ENCODE assay signal across 18 cellular contexts in genomic region chr9:132756214-132756799, GRCh38.
A peak's percentile ranks its signal among the peaks of the same experiment; 100 is the strongest.
DNase-seq lines count a peak whose midpoint lies in the region; ATAC-seq and TF ChIP-seq lines count a peak whose summit lies in the region.
"Had no signal": no experiment of that assay in that cellular context is flagged by ENCODE, and none has a peak within 500 bp of the region (broad histone marks: within the 10 kb centered on the region; RNA-seq: fewer than 3 reads in every experiment).

No MANE protein-coding gene starts in this region.

- DNase-seq in left ventricle myocardium superior (no peak), right atrium auricular region (ENCODE audit: low spot score) (no peak), endodermal cell (peak; percentile 44), neural progenitor cell (ENCODE audit: low spot score) (no peak), upper lobe of right lung (peak; percentile 70), mucosa of descending colon (no peak), SK-N-DZ (ENCODE audit: low spot score) (no peak)
- DNase-seq in stimulated activated CD4-positive, alpha-beta T cell treated with anti-CD3 and anti-CD28 coated beads, Interleukin-15, amount 100 ng/mL, for 24 hours, result no peak
- DNase-seq: COR-L47; HCEC 1CT; IMR-90; Kasumi-1; NCI-H1105 treated with DMSO at 0.1 percent for 48 hours; NCI-H187; NCI-H2171; NCI-H446 treated with DMSO at 0.1 percent for 48 hours; NK-92 treated with Interleukin-12 subunit alpha and Interleukin-12 subunit beta, amount 100 ng/mL, for 24 hours had no signal

- TF ChIP-seq CTCF in right atrium auricular region (IDR thresholded peaks at IDR 0.05) (no peak), endodermal cell (conservative IDR thresholded peaks at IDR 0.05) (no peak), neural progenitor cell (IDR thresholded peaks at IDR 0.05) (no peak), upper lobe of right lung (IDR thresholded peaks at IDR 0.05) (no peak), mucosa of descending colon (IDR thresholded peaks at IDR 0.05) (no peak)

- ATAC-seq in left ventricle myocardium superior, result peak; percentile 66
- peak; percentile 64 for ATAC-seq in upper lobe of right lung
- ATAC-seq in mucosa of descending colon, result no peak
- ATAC-seq: A549 had no signal

- 83 to 84% methylated on average over 13 to 16 of the region's 16 CpGs for WGBS in endodermal cell (ENCODE audit: insufficient coverage in 1 of 2, insufficient read length in 1 of 2), 2 experiments

- peaks cover 5% of the 10 kb centered on the region for H3K27me3 Mint-ChIP-seq in endodermal cell (ENCODE audit: insufficient read depth)
- H3K27me3 Mint-ChIP-seq in neural progenitor cell (ENCODE audit: insufficient read depth, low read depth), result peaks cover 13% of the 10 kb centered on the region

- intact Hi-C loops in left ventricle myocardium superior (cut with micrococcal nuclease), result no loop called here
- intact Hi-C loops in upper lobe of right lung (cut with DNase I), result no loop called here
- intact Hi-C loops in mucosa of descending colon (cut with DNase I, micrococcal nuclease), result no loop called here

- H3K9ac ChIP-seq in endodermal cell (ENCODE audit: extremely low read depth, low read length, poor library complexity, severe bottlenecking) (no peak overlapping the region), neural progenitor cell (no peak overlapping the region)

- no peaks in the 10 kb centered on the region for H3K79me2 ChIP-seq in neural progenitor cell (ENCODE audit: low read depth)

- no peaks in the 10 kb centered on the region for H3K36me3 Mint-ChIP-seq in endodermal cell (ENCODE audit: low read depth)
- no peaks in the 10 kb centered on the region for H3K36me3 Mint-ChIP-seq in neural progenitor cell

- no peak overlapping the region for H2AFZ ChIP-seq in neural progenitor cell (replicated peaks)

- H4K20me1 ChIP-seq in neural progenitor cell (ENCODE audit: low read depth), result no peaks in the 10 kb centered on the region

- H3K9me3 Mint-ChIP-seq in endodermal cell (no peaks in the 10 kb centered on the region), neural progenitor cell (no peaks in the 10 kb centered on the region)

- no peak overlapping the region for H3K4me3 Mint-ChIP-seq in endodermal cell
- peak overlapping the region; percentile 6 for H3K4me3 Mint-ChIP-seq in neural progenitor cell

- no peak overlapping the region for H3K27ac Mint-ChIP-seq in endodermal cell
- H3K27ac Mint-ChIP-seq in neural progenitor cell, result no peak overlapping the region

- peaks cover 8% of the 10 kb centered on the region for H3F3A ChIP-seq in neural progenitor cell (ENCODE audit: low read depth)

- H3K9me3 ChIP-seq in right atrium auricular region (no peaks in the 10 kb centered on the region), endodermal cell (ENCODE audit: control insufficient read depth, low read length) (no peaks in the 10 kb centered on the region), neural progenitor cell (ENCODE audit: low read depth) (no peaks in the 10 kb centered on the region), upper lobe of right lung (no peaks in the 10 kb centered on the region), mucosa of descending colon (no peaks in the 10 kb centered on the region)
- H3K9me3 ChIP-seq: A549 had no signal

- no peaks in the 10 kb centered on the region for H3K27me3 ChIP-seq in right atrium auricular region
- no peaks in the 10 kb centered on the region for H3K27me3 ChIP-seq in endodermal cell (ENCODE audit: control insufficient read depth, insufficient read depth, low read length, poor library complexity, severe bottlenecking)
- no peaks in the 10 kb centered on the region for H3K27me3 ChIP-seq in neural progenitor cell
- H3K27me3 ChIP-seq in upper lobe of right lung, result no peaks in the 10 kb centered on the region

- H3K4me1 ChIP-seq in right atrium auricular region, result no peaks in the 10 kb centered on the region
- H3K4me1 ChIP-seq in endodermal cell (ENCODE audit: control insufficient read depth, insufficient read depth, low read length), result no peaks in the 10 kb centered on the region
- H3K4me1 ChIP-seq in neural progenitor cell, result peaks cover 16% of the 10 kb centered on the region
- no peaks in the 10 kb centered on the region for H3K4me1 ChIP-seq in upper lobe of right lung
- peaks cover 4% of the 10 kb centered on the region for H3K4me1 ChIP-seq in mucosa of descending colon (ENCODE audit: low read depth)
- H3K4me1 ChIP-seq: A549 had no signal

- H3K4me2 ChIP-seq in neural progenitor cell, result no peak overlapping the region
- H3K4me2 ChIP-seq: A549 had no signal

- H3K36me3 ChIP-seq in right atrium auricular region (no peaks in the 10 kb centered on the region), endodermal cell (ENCODE audit: control insufficient read depth, insufficient read depth, low read length) (no peaks in the 10 kb centered on the region), neural progenitor cell (no peaks in the 10 kb centered on the region), upper lobe of right lung (no peaks in the 10 kb centered on the region), mucosa of descending colon (ENCODE audit: low read depth) (no peaks in the 10 kb centered on the region)

- H3K4me1 Mint-ChIP-seq in endodermal cell, result peaks cover 12% of the 10 kb centered on the region
- H3K4me1 Mint-ChIP-seq in neural progenitor cell, result peaks cover 60% of the 10 kb centered on the region

- H3K4me3 ChIP-seq in right atrium auricular region (no peak overlapping the region), endodermal cell (ENCODE audit: low read length) (no peak overlapping the region), neural progenitor cell (no peak overlapping the region), upper lobe of right lung (no peak overlapping the region), mucosa of descending colon (no peak overlapping the region)
- H3K4me3 ChIP-seq: A549 had no signal

- H3K27ac ChIP-seq in right atrium auricular region, result no peak overlapping the region
- H3K27ac ChIP-seq in endodermal cell (ENCODE audit: low read depth, low read length), result no peak overlapping the region
- no peak overlapping the region for H3K27ac ChIP-seq in neural progenitor cell
- H3K27ac ChIP-seq in upper lobe of right lung, result peak overlapping the region; percentile 17
- H3K27ac ChIP-seq: A549 had no signal

Comparison
In these comparisons a context has a peak if more than half of its experiments do, and no peak if none do; other contexts are left out.
1. DNase-seq: peak in endodermal cell (single experiment) and upper lobe of right lung (single experiment); none in left ventricle myocardium superior (single experiment), right atrium auricular region (single experiment), neural progenitor cell (single experiment), mucosa of descending colon (0 of 3), stimulated activated CD4-positive, alpha-beta T cell treated with anti-CD3 and anti-CD28 coated beads, Interleukin-15, amount 100 ng/mL, for 24 hours (single experiment) and SK-N-DZ (single experiment).